Comparison of ENCODE assay signal across 1 cellular context in genomic region chr12:47193066-47193465, GRCh38.
TF ChIP-seq lines count a peak whose summit lies in the region.

No MANE protein-coding gene starts in this region.

TF ChIP-seq in WTC11, 78 proteins besides CTCF, POLR2A, EP300 and RAD21 (continued from another document):
- TF ChIP-seq ZNF532 (CRISPR knock-in tag; IDR thresholded peaks at IDR 0.05; ENCODE audit: borderline replicate concordance) (no peak), GRHL2 (CRISPR knock-in tag; IDR thresholded peaks at IDR 0.05; ENCODE audit: insufficient replicate concordance, severe bottlenecking) (no peak), FOXJ3 (CRISPR knock-in tag; IDR thresholded peaks at IDR 0.05; ENCODE audit: borderline replicate concordance) (no peak), ZNF317 (CRISPR knock-in tag; IDR thresholded peaks at IDR 0.05; ENCODE audit: borderline replicate concordance, low read depth) (no peak), NR1H2 (CRISPR knock-in tag; IDR thresholded peaks at IDR 0.05) (no peak), KAT7 (CRISPR knock-in tag; IDR thresholded peaks at IDR 0.05; ENCODE audit: borderline replicate concordance) (no peak), ATF2 (CRISPR knock-in tag; IDR thresholded peaks at IDR 0.05; ENCODE audit: borderline replicate concordance, low read depth) (no peak), ZNF138 (CRISPR knock-in tag; conservative IDR thresholded peaks at IDR 0.05) (no peak), ZNF219 (CRISPR knock-in tag; IDR thresholded peaks at IDR 0.05; ENCODE audit: borderline replicate concordance) (no peak), ELF4 (CRISPR knock-in tag; IDR thresholded peaks at IDR 0.05; ENCODE audit: low read depth) (no peak), ZNF512 (CRISPR knock-in tag; IDR thresholded peaks at IDR 0.05; ENCODE audit: borderline replicate concordance) (no peak), MXD4 (CRISPR knock-in tag; IDR thresholded peaks at IDR 0.05; ENCODE audit: borderline replicate concordance) (no peak), ETV6 (CRISPR knock-in tag; IDR thresholded peaks at IDR 0.05) (no peak), CDX4 (CRISPR knock-in tag; IDR thresholded peaks at IDR 0.05; ENCODE audit: borderline replicate concordance) (no peak), FOXK1 (CRISPR knock-in tag; IDR thresholded peaks at IDR 0.05) (no peak), TEAD1 (CRISPR knock-in tag; IDR thresholded peaks at IDR 0.05) (no peak), ZNF416 (CRISPR knock-in tag; IDR thresholded peaks at IDR 0.05) (no peak), IRF1 (CRISPR knock-in tag; IDR thresholded peaks at IDR 0.05) (no peak)
